Comparison of ENCODE assay signal across 8 cellular contexts in genomic region chr10:130111115-130111847, GRCh38. TPM values are rescaled to one million over a fixed set of nuclear protein-coding genes. Genes with fewer than 3 reads are reported as not detected.
DNase-seq lines count a peak whose midpoint lies in the region; ATAC-seq, FAIRE-seq and TF ChIP-seq lines count a peak whose summit lies in the region.

No MANE protein-coding gene starts in this region.

- H3K4me1 ChIP-seq in hepatocyte (ENCODE audit: insufficient read depth) = peaks cover 5% of the 10 kb centered on the region

- WGBS in hepatocyte (ENCODE audit: low lambda C conversion rate, missing lambda C conversion rate) = 3% methylated on average over 49 of the region's 49 CpGs

- FAIRE-seq in GM18507 (lab: Jason Lieb, UNC) (peak; percentile 94), D721Med (lab: Jason Lieb, UNC) (no peak)

- peak overlapping the region; percentile 90 for H3K4me2 ChIP-seq in hepatocyte

- TF ChIP-seq CTCF in hepatocyte (IDR thresholded peaks at IDR 0.05; ENCODE audit: poor library complexity) (no peak), D721Med (IDR thresholded peaks at IDR 0.05; ENCODE audit: insufficient read depth, missing control alignments) (no peak)

- H3K79me2 ChIP-seq in hepatocyte = peaks cover 20% of the 10 kb centered on the region

- peak overlapping the region; percentile 95 for H2AFZ ChIP-seq in hepatocyte

- DNase-seq in GM18507 (ENCODE audit: extremely low spot score, insufficient read length, low read depth) (peak; percentile 82), NCI-H187 treated with DMSO at 0.1 percent for 48 hours (lab: John Stamatoyannopoulos, UW) (peak; percentile 70), T-helper 22 cell (ENCODE audit: low read depth) (peak; percentile 96), astrocyte of the hippocampus (ENCODE audit: low read depth, low spot score) (peak; percentile 99), hepatocyte (ENCODE audit: low spot score) (peak; percentile 98), renal cortical epithelial cell (ENCODE audit: low read depth) (peak; percentile 93), D721Med (ENCODE audit: insufficient read length, low spot score) (no peak)

- peak overlapping the region; percentile 60 for H3K4me3 ChIP-seq in hepatocyte

- H3K36me3 ChIP-seq in hepatocyte (replicated peaks; ENCODE audit: insufficient read depth, low read depth) = no peaks in the 10 kb centered on the region

- H4K20me1 ChIP-seq in hepatocyte (ENCODE audit: insufficient read depth, poor library complexity, severe bottlenecking) = no peaks in the 10 kb centered on the region

- peak; percentile 91 for ATAC-seq in HG02970 (IDR thresholded peaks at IDR 0.05; ENCODE audit: low FRiP score, unreplicated experiment)

- no peaks in the 10 kb centered on the region for H3K9me3 ChIP-seq in hepatocyte (ENCODE audit: low read depth)

- peak overlapping the region; percentile 94 for H3K27ac ChIP-seq in hepatocyte

- H3K27me3 ChIP-seq in hepatocyte = no peaks in the 10 kb centered on the region

- H3K9me2 ChIP-seq in hepatocyte (replicated peaks; ENCODE audit: insufficient read depth) = no peaks in the 10 kb centered on the region

RNA-seq across cellular contexts. Expression of gene C10orf143, which starts 0.7 kb away (rescaled TPM):
- total RNA-seq in hepatocyte = 0.50 and 2.5 TPM in 2 replicates
- 3.0 and 3.6 TPM in 2 replicates for polyA plus RNA-seq in hepatocyte
- 0.85 TPM in 1 of 2 replicates, not detected in the other for total RNA-seq in renal cortical epithelial cell

RNA-seq across cellular contexts. Expression of gene GLRX3, which starts 24.9 kb away (rescaled TPM):
- 86.5 and 100 TPM in 2 replicates for total RNA-seq in hepatocyte
- polyA plus RNA-seq in hepatocyte = 90.6 and 95.5 TPM in 2 replicates
- total RNA-seq in renal cortical epithelial cell = 83.9 and 154 TPM in 2 replicates
